12 cellular contexts compared by ENCODE assay signal in the genomic region with DNA sequence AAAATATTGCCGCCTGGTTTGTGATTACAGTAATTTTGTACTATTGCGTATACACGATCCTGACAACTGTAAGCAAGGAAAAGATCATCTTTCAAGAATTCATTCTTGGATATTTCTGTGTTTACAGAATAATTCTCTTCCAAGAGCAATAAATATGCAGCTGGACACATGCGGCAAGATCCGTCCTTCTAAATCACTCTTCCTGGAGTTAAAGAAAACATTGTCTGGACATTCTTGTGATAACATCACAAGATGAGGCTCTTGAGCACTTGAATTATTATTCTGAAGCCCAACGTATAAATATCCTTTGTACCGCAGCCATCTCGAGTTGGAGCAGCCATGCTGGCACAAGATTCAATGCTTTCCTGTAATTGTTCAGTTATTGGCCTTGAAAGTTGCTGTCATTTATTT. TPM values are rescaled to one million over a fixed set of nuclear protein-coding genes. Genes with fewer than 3 reads are reported as not detected.
DNase-seq lines count a peak whose midpoint lies in the region; TF ChIP-seq lines count a peak whose summit lies in the region.
"Had no signal": no experiment of that assay in that cellular context is flagged by ENCODE, and none has a peak within 500 bp of the region (broad histone marks: within the 10 kb centered on the region; RNA-seq: fewer than 3 reads in every experiment).

No MANE protein-coding gene starts in this region.

- peak overlapping the region; percentile 57 for H3K9ac ChIP-seq in GM23248
- H3K9ac ChIP-seq in skeletal muscle tissue (ENCODE audit: low read depth in 1 of 3, low read length in 3 of 3): no peak overlapping the region

- no peak overlapping the region for H3K4me3 Mint-ChIP-seq in activated naive CD4-positive, alpha-beta T cell treated with anti-CD3 and anti-CD28 coated beads, Interleukin-2, amount 10 ng/mL, durations not matched to agents 7 days and 5 days
- H3K4me3 Mint-ChIP-seq: stimulated activated effector memory CD8-positive, alpha-beta T cell treated with anti-CD3 and anti-CD28 coated beads, Interleukin-12 subunit alpha, Interleukin-12 subunit beta, amount 100 ng/mL, for 72 hours had no signal

- peaks cover 92% of the 10 kb centered on the region for H3F3A ChIP-seq in GM23248 (ENCODE audit: insufficient read depth)

- H3K27ac ChIP-seq in GM23248: peak overlapping the region; percentile 77
- peak overlapping the region; percentile 85 for H3K27ac ChIP-seq in left ventricle myocardium inferior (replicated peaks)
- H3K27ac ChIP-seq in skeletal muscle tissue (ENCODE audit: low read depth, low read length): peak overlapping the region; percentile 74
- H3K27ac ChIP-seq in WERI-Rb-1: no peak overlapping the region

- no peak overlapping the region for H3K27ac Mint-ChIP-seq in activated naive CD4-positive, alpha-beta T cell treated with anti-CD3 and anti-CD28 coated beads, Interleukin-2, amount 10 ng/mL, durations not matched to agents 7 days and 5 days
- H3K27ac Mint-ChIP-seq: stimulated activated effector memory CD8-positive, alpha-beta T cell treated with anti-CD3 and anti-CD28 coated beads, Interleukin-12 subunit alpha, Interleukin-12 subunit beta, amount 100 ng/mL, for 72 hours had no signal

- TF ChIP-seq CTCF in astrocyte of the spinal cord (IDR thresholded peaks at IDR 0.05; ENCODE audit: low read depth, low read length): no peak
- no peak for TF ChIP-seq CTCF in left ventricle myocardium inferior (IDR thresholded peaks at IDR 0.05; ENCODE audit: borderline replicate concordance)
- TF ChIP-seq CTCF in WERI-Rb-1 (IDR thresholded peaks at IDR 0.05; ENCODE audit: low read depth, low read length): no peak

- H2AFZ ChIP-seq in GM23248: no peak overlapping the region

- intact Hi-C loops in left ventricle myocardium inferior (cut with micrococcal nuclease): no loop called here

- no peaks in the 10 kb centered on the region for H3K9me3 Mint-ChIP-seq in activated naive CD4-positive, alpha-beta T cell treated with anti-CD3 and anti-CD28 coated beads, Interleukin-2, amount 10 ng/mL, durations not matched to agents 7 days and 5 days
- H3K9me3 Mint-ChIP-seq: stimulated activated effector memory CD8-positive, alpha-beta T cell treated with anti-CD3 and anti-CD28 coated beads, Interleukin-12 subunit alpha, Interleukin-12 subunit beta, amount 100 ng/mL, for 72 hours had no signal

- peaks cover 97% of the 10 kb centered on the region for H3K79me2 ChIP-seq in GM23248 (ENCODE audit: insufficient read depth)

- no peaks in the 10 kb centered on the region for H3K36me3 Mint-ChIP-seq in activated naive CD4-positive, alpha-beta T cell treated with anti-CD3 and anti-CD28 coated beads, Interleukin-2, amount 10 ng/mL, durations not matched to agents 7 days and 5 days
- H3K36me3 Mint-ChIP-seq: stimulated activated effector memory CD8-positive, alpha-beta T cell treated with anti-CD3 and anti-CD28 coated beads, Interleukin-12 subunit alpha, Interleukin-12 subunit beta, amount 100 ng/mL, for 72 hours had no signal

- H4K20me1 ChIP-seq in GM23248 (ENCODE audit: insufficient read depth): 0 out of 2 replicates have a peak, but pooled peaks cover 7% of the 10 kb centered on the region

- no peaks in the 10 kb centered on the region for H3K27me3 Mint-ChIP-seq in activated naive CD4-positive, alpha-beta T cell treated with anti-CD3 and anti-CD28 coated beads, Interleukin-2, amount 10 ng/mL, durations not matched to agents 7 days and 5 days

- peaks cover 68% of the 10 kb centered on the region for H3K4me1 ChIP-seq in GM23248 (ENCODE audit: insufficient read depth)
- H3K4me1 ChIP-seq in left ventricle myocardium inferior: peaks cover 99% of the 10 kb centered on the region
- H3K4me1 ChIP-seq in skeletal muscle tissue (ENCODE audit: control insufficient read depth in 3 of 3, insufficient read depth in 3 of 3, low read length in 3 of 3): peaks cover 59 to 87% (median 73%) of the 10 kb centered on the region in 3 donors

- H3K27me3 ChIP-seq in GM23248 (replicated peaks; ENCODE audit: insufficient read depth) (no peaks in the 10 kb centered on the region), left ventricle myocardium inferior (ENCODE audit: low read depth) (no peaks in the 10 kb centered on the region), skeletal muscle tissue (ENCODE audit: control insufficient read depth in 3 of 3, insufficient read depth in 3 of 3, low read length in 3 of 3) (no peaks in the 10 kb centered on the region), WERI-Rb-1 (ENCODE audit: insufficient read depth, low read depth, severe bottlenecking) (no peaks in the 10 kb centered on the region)

- H3K9me3 ChIP-seq in GM23248 (ENCODE audit: low read depth) (no peaks in the 10 kb centered on the region), left ventricle myocardium inferior (replicated peaks) (no peaks in the 10 kb centered on the region), skeletal muscle tissue (ENCODE audit: control insufficient read depth in 3 of 3, low read length in 3 of 3) (no peaks in the 10 kb centered on the region), WERI-Rb-1 (ENCODE audit: severe bottlenecking) (no peaks in the 10 kb centered on the region)

- H3K36me3 ChIP-seq in GM23248 (ENCODE audit: low read depth) (peaks cover 68% of the 10 kb centered on the region), left ventricle myocardium inferior (peaks cover 31% of the 10 kb centered on the region), skeletal muscle tissue (ENCODE audit: control insufficient read depth in 3 of 3, insufficient read depth in 3 of 3, low read length in 3 of 3) (peaks cover 17 to 26% (median 19%) of the 10 kb centered on the region in 3 donors), WERI-Rb-1 (peaks cover 23% of the 10 kb centered on the region)

- CTCF ChIA-PET in activated naive CD4-positive, alpha-beta T cell treated with anti-CD3 and anti-CD28 coated beads, Interleukin-2, amount 10 ng/mL, durations not matched to agents 7 days and 5 days (lab: Charles Lee): interaction anchor here (1.2 to 1.6 kb wide), 2 partner anchors 10 to 133 kb away, joined by 3 to 5 read pairs; partner anchors contain the start of gene FHL2

- no peaks in the 10 kb centered on the region for H3K4me1 Mint-ChIP-seq in activated naive CD4-positive, alpha-beta T cell treated with anti-CD3 and anti-CD28 coated beads, Interleukin-2, amount 10 ng/mL, durations not matched to agents 7 days and 5 days
- H3K4me1 Mint-ChIP-seq: stimulated activated effector memory CD8-positive, alpha-beta T cell treated with anti-CD3 and anti-CD28 coated beads, Interleukin-12 subunit alpha, Interleukin-12 subunit beta, amount 100 ng/mL, for 72 hours had no signal

- peak overlapping the region; percentile 49 for H3K4me2 ChIP-seq in GM23248 (ENCODE audit: unreplicated experiment)

- H3K9me2 ChIP-seq in GM23248 (ENCODE audit: insufficient read depth): no peaks in the 10 kb centered on the region

- DNase-seq in GM23248 (peak; percentile 85), astrocyte of the spinal cord (ENCODE audit: low read depth, low spot score) (peak; percentile 97), left ventricle myocardium inferior (no peak), NCI-H1436 (lab: John Stamatoyannopoulos, UW) (no peak), WERI-Rb-1 (no peak)
- DNase-seq in activated naive CD4-positive, alpha-beta T cell treated with anti-CD3 and anti-CD28 coated beads, Interleukin-2, amount 10 ng/mL, durations not matched to agents 7 days and 5 days: no peak
- no peak for DNase-seq in activated naive CD4-positive, alpha-beta T cell treated with anti-CD3 and anti-CD28 coated beads, Interleukin-2, amount 50 U/mL, for 16 hours
- DNase-seq: DMS53, MM.1S, NCI-H774 had no signal

- WGBS in GM23248 (ENCODE audit: low coverage in 1 of 2, low lambda C conversion rate in 2 of 2, missing lambda C conversion rate in 2 of 2), 2 experiments: 2% methylated on average over 8 of the region's 8 CpGs

- in situ Hi-C loops in GM23248 (cut with MboI): no loop called here
- in situ Hi-C loops in astrocyte of the spinal cord (cut with HindIII; ENCODE audit: low sequenced_read_pairs): no loop called here

- H3K4me3 ChIP-seq in GM23248 (peak overlapping the region; percentile 28), astrocyte of the spinal cord (ENCODE audit: low read depth, low read length) (no peak overlapping the region), left ventricle myocardium inferior (peak overlapping the region; percentile 14), skeletal muscle tissue (ENCODE audit: low read length in 3 of 3) (peak overlapping the region in 1 of 3 donors; percentile 24), WERI-Rb-1 (ENCODE audit: low read depth, low read length) (no peak overlapping the region)

RNA-seq across cellular contexts. Expression of gene FHL2, which starts 9.9 kb away (rescaled TPM):
- 383 and 404 TPM in 2 replicates for total RNA-seq in GM23248 (2014; rRNA removed; shearing (Covaris generic))
- 598 and 610 TPM in 2 replicates for polyA plus RNA-seq in GM23248 (2016; fragmentation: Nextera tagmentation; extraction: Ambion mirVana)
- total RNA-seq in left ventricle myocardium inferior (2,742 TPM), skeletal muscle tissue (66.3 TPM)

RNA-seq across cellular contexts. Expression of gene C2orf49, which starts 51.6 kb away (rescaled TPM):
- 9.0 and 17.6 TPM in 2 replicates for total RNA-seq in GM23248 (2014; rRNA removed; shearing (Covaris generic))
- 11.4 and 13.6 TPM in 2 replicates for polyA plus RNA-seq in GM23248 (2016; fragmentation: Nextera tagmentation; extraction: Ambion mirVana)
- total RNA-seq in left ventricle myocardium inferior (22.7 TPM), skeletal muscle tissue (13.0 TPM)

RNA-seq across cellular contexts. Expression of gene TGFBRAP1, which starts 59.4 kb away (rescaled TPM):
- 9.0 and 11.3 TPM in 2 replicates for total RNA-seq in GM23248 (2014; rRNA removed; shearing (Covaris generic))
- 8.3 and 8.5 TPM in 2 replicates for polyA plus RNA-seq in GM23248 (2016; fragmentation: Nextera tagmentation; extraction: Ambion mirVana)
- 9.7 TPM for total RNA-seq in left ventricle myocardium inferior
- 7.3 TPM for total RNA-seq in skeletal muscle tissue

Comparison
In these comparisons a context has a peak if more than half of its experiments do, and no peak if none do; other contexts are left out.
1. DNase-seq: peak in GM23248 (single experiment) and astrocyte of the spinal cord (single experiment); none in left ventricle myocardium inferior (single experiment), NCI-H1436 (single experiment), activated naive CD4-positive, alpha-beta T cell treated with anti-CD3 and anti-CD28 coated beads, Interleukin-2, amount 10 ng/mL, durations not matched to agents 7 days and 5 days (single experiment), activated naive CD4-positive, alpha-beta T cell treated with anti-CD3 and anti-CD28 coated beads, Interleukin-2, amount 50 U/mL, for 16 hours (single experiment) and WERI-Rb-1 (single experiment).
2. H3K4me3 ChIP-seq: peak in GM23248 (single experiment) and left ventricle myocardium inferior (single experiment); none in astrocyte of the spinal cord (single experiment) and WERI-Rb-1 (single experiment).